20 cellular contexts compared by ENCODE assay signal in the genomic region with DNA sequence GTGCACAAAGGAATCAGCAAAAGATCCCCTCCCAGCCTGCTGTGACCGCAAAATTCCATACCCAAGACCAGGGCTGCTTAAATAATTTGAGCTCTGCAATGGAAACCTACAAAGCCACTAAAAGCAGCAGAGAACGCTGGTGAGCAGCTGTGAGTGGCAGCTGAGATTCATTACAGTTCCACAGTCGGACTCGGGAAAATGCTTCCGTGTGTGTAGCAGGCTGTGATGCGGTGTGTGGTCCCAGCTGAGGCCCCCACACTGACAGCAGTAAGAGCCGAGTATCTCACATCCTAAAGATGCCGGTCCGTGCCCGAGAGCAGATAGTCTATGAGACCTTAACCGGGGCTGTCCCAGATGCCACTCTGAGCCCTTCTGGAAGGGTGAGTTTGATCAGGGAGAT.
"Had no signal": no experiment of that assay in that cellular context is flagged by ENCODE, and none has a peak within 500 bp of the region (broad histone marks: within the 10 kb centered on the region; RNA-seq: fewer than 3 reads in every experiment).

No MANE protein-coding gene starts in this region.

- H3K27ac ChIP-seq: upper lobe of right lung had no signal

- H3K4me3 Mint-ChIP-seq: activated CD4-positive, alpha-beta T cell treated with anti-CD3 and anti-CD28 coated beads for 36 hours; activated naive CD8-positive, alpha-beta T cell treated with anti-CD3 and anti-CD28 coated beads, Interleukin-2, amount 10 ng/mL, durations not matched to agents 7 days and 5 days; natural killer cell treated with Interleukin-12 subunit alpha and Interleukin-12 subunit beta and Interleukin-15 and Interleukin-18, amount 100 ng/mL, for 72 hours; WTC11 had no signal

- ATAC-seq: activated CD4-positive, alpha-beta T cell treated with anti-CD3 and anti-CD28 coated beads for 36 hours; stimulated activated naive CD8-positive, alpha-beta T cell treated with anti-CD3 and anti-CD28 coated beads, Interleukin-15, Interleukin-2, amounts not matched to agents 100 U/mL and 50 U/mL, for 24 hours had no signal

- H3K9me3 Mint-ChIP-seq: activated naive CD8-positive, alpha-beta T cell treated with anti-CD3 and anti-CD28 coated beads, Interleukin-2, amount 10 ng/mL, durations not matched to agents 7 days and 5 days; natural killer cell treated with Interleukin-12 subunit alpha and Interleukin-12 subunit beta and Interleukin-15 and Interleukin-18, amount 100 ng/mL, for 72 hours; WTC11 had no signal

- H3K27ac Mint-ChIP-seq: activated CD4-positive, alpha-beta T cell treated with anti-CD3 and anti-CD28 coated beads for 36 hours; activated naive CD8-positive, alpha-beta T cell treated with anti-CD3 and anti-CD28 coated beads, Interleukin-2, amount 10 ng/mL, durations not matched to agents 7 days and 5 days; natural killer cell treated with Interleukin-12 subunit alpha and Interleukin-12 subunit beta and Interleukin-15 and Interleukin-18, amount 100 ng/mL, for 72 hours; WTC11 had no signal

- DNase-seq: activated CD4-positive, alpha-beta T cell treated with anti-CD3 and anti-CD28 coated beads for 36 hours; activated CD4-positive, alpha-beta T cell treated with anti-CD3 and anti-CD28 coated beads, Interleukin-2, amount 50 U/mL, for 4 hours; activated CD8-positive, alpha-beta memory T cell treated with anti-CD3 and anti-CD28 coated beads, Interleukin-2, amount 50 U/mL, for 48 hours; activated naive CD4-positive, alpha-beta T cell treated with Interleukin-2 at 50 U/mL for 16 hours; activated naive CD8-positive, alpha-beta T cell treated with anti-CD3 and anti-CD28 coated beads, Interleukin-2, amount 10 ng/mL, durations not matched to agents 7 days and 5 days; activated T-cell treated with anti-CD3 and anti-CD28 coated beads, Interleukin-2, amount 50 U/mL, for 48 hours; amniotic stem cell; cortex of kidney; occipital lobe; stimulated activated CD4-positive, alpha-beta T cell treated with anti-CD3 and anti-CD28 coated beads, Interleukin-12 subunit alpha, Interleukin-12 subunit beta, amount 100 ng/mL, for 4 hours; stimulated activated CD4-positive, alpha-beta T cell treated with anti-CD3 and anti-CD28 coated beads, Interleukin-4, amount 100 ng/mL, for 4 hours; stimulated activated naive CD8-positive, alpha-beta T cell treated with anti-CD3 and anti-CD28 coated beads, Interleukin-15, Interleukin-2, amounts not matched to agents 100 U/mL and 50 U/mL, for 24 hours; T-helper 9 cell; upper lobe of right lung had no signal

- H3K27me3 ChIP-seq: upper lobe of right lung had no signal

- H3K4me1 ChIP-seq: upper lobe of right lung had no signal

- H3K27me3 Mint-ChIP-seq: activated CD4-positive, alpha-beta T cell treated with anti-CD3 and anti-CD28 coated beads for 36 hours; activated naive CD8-positive, alpha-beta T cell treated with anti-CD3 and anti-CD28 coated beads, Interleukin-2, amount 10 ng/mL, durations not matched to agents 7 days and 5 days; natural killer cell treated with Interleukin-12 subunit alpha and Interleukin-12 subunit beta and Interleukin-15 and Interleukin-18, amount 100 ng/mL, for 72 hours had no signal

- H3K36me3 Mint-ChIP-seq: activated naive CD8-positive, alpha-beta T cell treated with anti-CD3 and anti-CD28 coated beads, Interleukin-2, amount 10 ng/mL, durations not matched to agents 7 days and 5 days; natural killer cell treated with Interleukin-12 subunit alpha and Interleukin-12 subunit beta and Interleukin-15 and Interleukin-18, amount 100 ng/mL, for 72 hours; WTC11 had no signal

- H3K4me3 ChIP-seq: lung, upper lobe of right lung had no signal

- H3K36me3 ChIP-seq: upper lobe of right lung had no signal

- H3K4me1 Mint-ChIP-seq: activated naive CD8-positive, alpha-beta T cell treated with anti-CD3 and anti-CD28 coated beads, Interleukin-2, amount 10 ng/mL, durations not matched to agents 7 days and 5 days had no signal

- H3K9me3 ChIP-seq: upper lobe of right lung had no signal

- FAIRE-seq: bronchial epithelial cell, endometrium, kidney had no signal
